Comparison of ENCODE assay signal across 8 cellular contexts in genomic region chr6:100229512-100229911, GRCh38.
DNase-seq lines count a peak whose midpoint lies in the region; ATAC-seq and TF ChIP-seq lines count a peak whose summit lies in the region.

No MANE protein-coding gene starts in this region.

- H3K27me3 Mint-ChIP-seq in activated naive CD8-positive, alpha-beta T cell treated with anti-CD3 and anti-CD28 coated beads, Interleukin-2, amount 10 ng/mL, durations not matched to agents 7 days and 5 days: peaks cover 15% of the 10 kb centered on the region
- H3K27me3 Mint-ChIP-seq in activated naive CD8-positive, alpha-beta T cell treated with anti-CD3 and anti-CD28 coated beads for 36 hours: peaks cover 40% of the 10 kb centered on the region

- no peaks in the 10 kb centered on the region for H3K36me3 ChIP-seq in right lobe of liver
- H3K36me3 ChIP-seq in upper lobe of left lung: no peaks in the 10 kb centered on the region

- no peak for TF ChIP-seq CTCF in VCaP (conservative IDR thresholded peaks at IDR 0.05)
- no peak for TF ChIP-seq CTCF in right lobe of liver (IDR thresholded peaks at IDR 0.05)
- no peak for TF ChIP-seq CTCF in upper lobe of left lung (IDR thresholded peaks at IDR 0.05)

- no peak overlapping the region for H3K27ac Mint-ChIP-seq in activated naive CD8-positive, alpha-beta T cell treated with anti-CD3 and anti-CD28 coated beads, Interleukin-2, amount 10 ng/mL, durations not matched to agents 7 days and 5 days
- H3K27ac Mint-ChIP-seq in activated naive CD8-positive, alpha-beta T cell treated with anti-CD3 and anti-CD28 coated beads for 36 hours: no peak overlapping the region

- no peaks in the 10 kb centered on the region for H3K9me3 Mint-ChIP-seq in activated naive CD8-positive, alpha-beta T cell treated with anti-CD3 and anti-CD28 coated beads, Interleukin-2, amount 10 ng/mL, durations not matched to agents 7 days and 5 days
- peaks cover under 1% of the 10 kb centered on the region for H3K9me3 Mint-ChIP-seq in activated naive CD8-positive, alpha-beta T cell treated with anti-CD3 and anti-CD28 coated beads for 36 hours

- intact Hi-C loops in right lobe of liver (cut with DNase I): no loop called here

- no peak for TF ChIP-seq EP300 in upper lobe of left lung (IDR thresholded peaks at IDR 0.05)

- peaks cover 8% of the 10 kb centered on the region for H3K4me1 Mint-ChIP-seq in activated naive CD8-positive, alpha-beta T cell treated with anti-CD3 and anti-CD28 coated beads, Interleukin-2, amount 10 ng/mL, durations not matched to agents 7 days and 5 days
- peaks cover 3% of the 10 kb centered on the region for H3K4me1 Mint-ChIP-seq in activated naive CD8-positive, alpha-beta T cell treated with anti-CD3 and anti-CD28 coated beads for 36 hours

- H3K27ac ChIP-seq in VCaP: peak overlapping the region; percentile 77
- no peak overlapping the region for H3K27ac ChIP-seq in right lobe of liver
- H3K27ac ChIP-seq in upper lobe of left lung: no peak overlapping the region

- H3K36me3 Mint-ChIP-seq in activated naive CD8-positive, alpha-beta T cell treated with anti-CD3 and anti-CD28 coated beads, Interleukin-2, amount 10 ng/mL, durations not matched to agents 7 days and 5 days: no peaks in the 10 kb centered on the region
- no peaks in the 10 kb centered on the region for H3K36me3 Mint-ChIP-seq in activated naive CD8-positive, alpha-beta T cell treated with anti-CD3 and anti-CD28 coated beads for 36 hours

- no peak for DNase-seq in activated naive CD8-positive, alpha-beta T cell treated with anti-CD3 and anti-CD28 coated beads, Interleukin-2, amount 10 ng/mL, durations not matched to agents 7 days and 5 days
- DNase-seq in activated naive CD8-positive, alpha-beta T cell treated with anti-CD3 and anti-CD28 coated beads for 36 hours: no peak
- DNase-seq in right lobe of liver: peak in 1 of 3 donors; percentile 52
- peak in 1 of 2 donors; percentile 23 for DNase-seq in upper lobe of left lung
- no peak for DNase-seq in NCI-H524 (lab: John Stamatoyannopoulos, UW)

- 39% methylated on average over 5 of the region's 5 CpGs for WGBS in right lobe of liver (ENCODE audit: insufficient coverage, low coverage, low lambda C conversion rate, missing lambda C conversion rate)
- 60 to 61% methylated on average over 5 of the region's 5 CpGs for WGBS in upper lobe of left lung, 2 donors

- no peak for TF ChIP-seq POLR2A in right lobe of liver (IDR thresholded peaks at IDR 0.05)
- TF ChIP-seq POLR2A in upper lobe of left lung (IDR thresholded peaks at IDR 0.05): no peak

- peak overlapping the region; percentile 73 for H3K4me3 Mint-ChIP-seq in activated naive CD8-positive, alpha-beta T cell treated with anti-CD3 and anti-CD28 coated beads, Interleukin-2, amount 10 ng/mL, durations not matched to agents 7 days and 5 days
- H3K4me3 Mint-ChIP-seq in activated naive CD8-positive, alpha-beta T cell treated with anti-CD3 and anti-CD28 coated beads for 36 hours: no peak overlapping the region

- POLR2A ChIA-PET in activated naive CD8-positive, alpha-beta T cell treated with anti-CD3 and anti-CD28 coated beads, Interleukin-2, amount 10 ng/mL, durations not matched to agents 7 days and 5 days (lab: Charles Lee): no interaction called here

- H3K4me3 ChIP-seq in right lobe of liver (peak overlapping the region; percentile 31 to 56 (median 43)), upper lobe of left lung (peak overlapping the region in 3 of 4 donors; percentile 36 to 52 (median 46))

- H3K27me3 ChIP-seq in right lobe of liver (no peaks in the 10 kb centered on the region), upper lobe of left lung (no peaks in the 10 kb centered on the region)

- H3K9me3 ChIP-seq in right lobe of liver (no peaks in the 10 kb centered on the region), upper lobe of left lung (no peaks in the 10 kb centered on the region)

- ATAC-seq in activated naive CD8-positive, alpha-beta T cell treated with anti-CD3 and anti-CD28 coated beads, Interleukin-2, amount 10 ng/mL, durations not matched to agents 7 days and 5 days (ENCODE audit: low read depth): no peak
- ATAC-seq in right lobe of liver: peak; percentile 32 to 64 (median 46)
- no peak for ATAC-seq in upper lobe of left lung (ENCODE audit: low FRiP score in 2 of 2)
- no peak for ATAC-seq in GM19023 (IDR thresholded peaks at IDR 0.05; ENCODE audit: unreplicated experiment)
- ATAC-seq in GM19351 (IDR thresholded peaks at IDR 0.05; ENCODE audit: unreplicated experiment): no peak

- peaks cover 0 to 19% (median 0%) of the 10 kb centered on the region in 4 donors for H3K4me1 ChIP-seq in right lobe of liver
- peaks cover 3 to 16% (median 5%) of the 10 kb centered on the region in 4 donors for H3K4me1 ChIP-seq in upper lobe of left lung

Comparison
In these comparisons a context has a peak if more than half of its experiments do, and no peak if none do; other contexts are left out.
1. ATAC-seq: peak in right lobe of liver (4 of 4); none in activated naive CD8-positive, alpha-beta T cell treated with anti-CD3 and anti-CD28 coated beads, Interleukin-2, amount 10 ng/mL, durations not matched to agents 7 days and 5 days (single experiment), upper lobe of left lung (0 of 2), GM19023 (single experiment) and GM19351 (single experiment).